16 cellular contexts compared by ENCODE assay signal in genomic region chr5:131630208-131630962, GRCh38. TPM values are rescaled to one million over a fixed set of nuclear protein-coding genes. Genes with fewer than 3 reads are reported as not detected.
DNase-seq lines count a peak whose midpoint lies in the region; TF ChIP-seq lines count a peak whose summit lies in the region.
"Had no signal": no experiment of that assay in that cellular context is flagged by ENCODE, and none has a peak within 500 bp of the region (broad histone marks: within the 10 kb centered on the region; RNA-seq: fewer than 3 reads in every experiment).

No MANE protein-coding gene starts in this region.

- H3K4me1 ChIP-seq in Karpas-422 (ENCODE audit: low read length) (peaks cover 39% of the 10 kb centered on the region), mucosa of rectum (ENCODE audit: control insufficient read depth in 2 of 2, insufficient read depth in 2 of 2, low read length in 2 of 2) (peaks cover 21 to 31% of the 10 kb centered on the region in 2 donors)

- H4K20me1 ChIP-seq in Karpas-422 (ENCODE audit: insufficient read depth, low read depth, low read length): no peaks in the 10 kb centered on the region
- peaks cover 25% of the 10 kb centered on the region for H4K20me1 ChIP-seq in SU-DHL-6 (ENCODE audit: low read depth, low read length)

- no peak overlapping the region for H3K9ac ChIP-seq in Karpas-422 (ENCODE audit: low read length)
- peak overlapping the region; percentile 21; the same call in 1 of the 2 replicates for H3K9ac ChIP-seq in SU-DHL-6 (ENCODE audit: low read length)
- no peak overlapping the region for H3K9ac ChIP-seq in mucosa of rectum (ENCODE audit: low read depth in 1 of 2, low read length in 2 of 2)

- H3K4me3 ChIP-seq in Karpas-422 (ENCODE audit: low read length) (no peak overlapping the region), SU-DHL-6 (ENCODE audit: insufficient read depth, low read length, poor library complexity, severe bottlenecking) (no peak overlapping the region), mucosa of rectum (ENCODE audit: low read length in 2 of 2) (peak overlapping the region in 1 of 2 donors; percentile 21), WERI-Rb-1 (ENCODE audit: low read depth, low read length) (no peak overlapping the region)

- H3K79me2 ChIP-seq in Karpas-422 (ENCODE audit: low read length): peaks cover 97% of the 10 kb centered on the region
- peaks cover 96% of the 10 kb centered on the region for H3K79me2 ChIP-seq in SU-DHL-6 (ENCODE audit: insufficient read depth, low read length)

- H3K4me2 ChIP-seq in Karpas-422 (ENCODE audit: low read depth, low read length, poor library complexity, severe bottlenecking) (peak overlapping the region; percentile 67), SU-DHL-6 (ENCODE audit: low read depth, low read length, poor library complexity, severe bottlenecking) (peak overlapping the region; percentile 83)

- DNase-seq in NCI-H2171 treated with DMSO at 0.1 percent for 48 hours (lab: John Stamatoyannopoulos, UW) (peak; percentile 41), NCI-H2171 (lab: John Stamatoyannopoulos, UW) (no peak), Karpas-422 (no peak), hepatic stellate cell (ENCODE audit: low spot score) (no peak), WERI-Rb-1 (no peak)
- no peak for DNase-seq in stimulated activated CD4-positive, alpha-beta T cell treated with anti-CD3 and anti-CD28 coated beads, Interleukin-1b, Interleukin-23, amount 100 ng/mL, for 48 hours
- DNase-seq: activated CD4-positive, alpha-beta memory T cell treated with anti-CD3 and anti-CD28 coated beads for 36 hours; activated gamma-delta T cell; effector memory CD8-positive, alpha-beta T cell; NCI-H1092; NCI-H510A treated with DMSO at 0.1 percent for 48 hours; posterior cingulate gyrus; SHP77; stimulated activated CD4-positive, alpha-beta T cell treated with anti-CD3 and anti-CD28 coated beads, Interleukin-12 subunit alpha, Interleukin-12 subunit beta, amount 100 ng/mL, for 4 hours had no signal

- H3K27me3 ChIP-seq in Karpas-422 (ENCODE audit: low read length) (no peaks in the 10 kb centered on the region), SU-DHL-6 (ENCODE audit: low read length) (no peaks in the 10 kb centered on the region), mucosa of rectum (ENCODE audit: control insufficient read depth in 2 of 2, insufficient read depth in 2 of 2, low read length in 2 of 2) (no peaks in the 10 kb centered on the region), WERI-Rb-1 (ENCODE audit: insufficient read depth, low read depth, severe bottlenecking) (no peaks in the 10 kb centered on the region)

- H3K27ac ChIP-seq in Karpas-422 (ENCODE audit: low read length) (no peak overlapping the region), SU-DHL-6 (ENCODE audit: low read depth, low read length) (peak overlapping the region; percentile 11; the same call in 1 of the 2 replicates), mucosa of rectum (ENCODE audit: low read depth in 2 of 2, low read length in 2 of 2) (peak overlapping the region; percentile 27 to 56), WERI-Rb-1 (no peak overlapping the region; the same call in 1 of the 2 replicates)

- H3K9me3 ChIP-seq in Karpas-422 (ENCODE audit: low read length) (no peaks in the 10 kb centered on the region), SU-DHL-6 (ENCODE audit: insufficient read depth, low read length) (no peaks in the 10 kb centered on the region), mucosa of rectum (ENCODE audit: control insufficient read depth in 2 of 2, low read length in 2 of 2) (no peaks in the 10 kb centered on the region), WERI-Rb-1 (ENCODE audit: severe bottlenecking) (no peaks in the 10 kb centered on the region)

- H2AFZ ChIP-seq in Karpas-422 (ENCODE audit: low read length) (no peak overlapping the region), SU-DHL-6 (ENCODE audit: low read depth, low read length, severe bottlenecking) (no peak overlapping the region)

- H3K36me3 ChIP-seq in Karpas-422 (ENCODE audit: insufficient read depth, low read length): peaks cover 15% of the 10 kb centered on the region
- no peaks in the 10 kb centered on the region for H3K36me3 ChIP-seq in SU-DHL-6 (ENCODE audit: low read length)
- no peaks in the 10 kb centered on the region for H3K36me3 ChIP-seq in mucosa of rectum (ENCODE audit: control insufficient read depth in 2 of 2, insufficient read depth in 2 of 2, low read length in 2 of 2)
- H3K36me3 ChIP-seq in WERI-Rb-1: no peaks in the 10 kb centered on the region

- H3F3A ChIP-seq in SU-DHL-6 (ENCODE audit: insufficient read depth): peaks cover 16% of the 10 kb centered on the region; the same call in 1 of the 2 replicates

- TF ChIP-seq CTCF in SU-DHL-6 (IDR thresholded peaks at IDR 0.05; ENCODE audit: insufficient read depth, low read length, poor library complexity, severe bottlenecking): no peak
- TF ChIP-seq CTCF in WERI-Rb-1 (IDR thresholded peaks at IDR 0.05; ENCODE audit: low read depth, low read length): no peak

- no peaks in the 10 kb centered on the region for H3K9me2 ChIP-seq in Karpas-422 (replicated peaks; ENCODE audit: insufficient read depth, low read length)
- no peaks in the 10 kb centered on the region for H3K9me2 ChIP-seq in SU-DHL-6 (replicated peaks; ENCODE audit: insufficient read depth, low read length)

RNA-seq across cellular contexts. Expression of gene RAPGEF6, which starts 4.6 kb away (rescaled TPM):
- 46.8 and 50.7 TPM in 2 replicates for total RNA-seq in Karpas-422 (2014; rRNA removed; shearing (Covaris generic); ENCODE audit: low replicate concordance)

Comparison
In these comparisons a context has a peak if more than half of its experiments do, and no peak if none do; other contexts are left out.
1. H3K27ac ChIP-seq: peak in SU-DHL-6 (single experiment) and mucosa of rectum (2 of 2); none in Karpas-422 (single experiment) and WERI-Rb-1 (single experiment).